ENCODE assay signal across 16 cellular contexts in genomic region chr19:16218851-16219250, GRCh38. TPM values are rescaled to one million over a fixed set of nuclear protein-coding genes. Genes with fewer than 3 reads are reported as not detected.
"Had no signal": no experiment of that assay in that cellular context is flagged by ENCODE, and none has a peak within 500 bp of the region (broad histone marks: within the 10 kb centered on the region; RNA-seq: fewer than 3 reads in every experiment).

No MANE protein-coding gene starts in this region.

- H3K27ac Mint-ChIP-seq: activated CD8-positive, alpha-beta memory T cell treated with anti-CD3 and anti-CD28 coated beads, Interleukin-2, amount 10 ng/mL, durations not matched to agents 7 days and 5 days; dendritic cell treated with granulocyte-macrophage colony-stimulating factor and Interleukin-4, amounts not matched to agents 40 ng/mL and 50 ng/mL, for 4 days had no signal

- H3K4me1 Mint-ChIP-seq: brain had no signal

- DNase-seq: activated CD4-positive, alpha-beta T cell treated with anti-CD3 and anti-CD28 coated beads for 4 hours; activated CD8-positive, alpha-beta memory T cell treated with anti-CD3 and anti-CD28 coated beads, Interleukin-2, amount 10 ng/mL, durations not matched to agents 7 days and 5 days; amniotic stem cell; hippocampal formation; nucleus accumbens; right cardiac atrium; small intestine; trophoblast cell had no signal

- H3K4me3 Mint-ChIP-seq: activated CD8-positive, alpha-beta memory T cell treated with anti-CD3 and anti-CD28 coated beads, Interleukin-2, amount 10 ng/mL, durations not matched to agents 7 days and 5 days; brain; dendritic cell treated with granulocyte-macrophage colony-stimulating factor and Interleukin-4, amounts not matched to agents 40 ng/mL and 50 ng/mL, for 4 days had no signal

- ATAC-seq: activated CD8-positive, alpha-beta memory T cell treated with anti-CD3 and anti-CD28 coated beads, Interleukin-2, amount 10 ng/mL, durations not matched to agents 7 days and 5 days had no signal

- H3K27me3 Mint-ChIP-seq: activated CD8-positive, alpha-beta memory T cell treated with anti-CD3 and anti-CD28 coated beads, Interleukin-2, amount 10 ng/mL, durations not matched to agents 7 days and 5 days; brain; dendritic cell treated with granulocyte-macrophage colony-stimulating factor and Interleukin-4, amounts not matched to agents 40 ng/mL and 50 ng/mL, for 4 days had no signal

- H3K27ac ChIP-seq: VCaP had no signal

RNA-seq across cellular contexts. Expression of gene CIB3, which starts 45.5 kb away (rescaled TPM):
- total RNA-seq: activated CD8-positive, alpha-beta memory T cell treated with anti-CD3 and anti-CD28 coated beads, Interleukin-2, amount 10 ng/mL, durations not matched to agents 7 days and 5 days; kidney epithelial cell; lower leg skin; posterior vena cava; right cardiac atrium; subcutaneous adipose tissue had no signal
- polyA plus RNA-seq: esophagus, right cardiac atrium, small intestine had no signal
